10 cellular contexts compared by ENCODE assay signal in the genomic region with DNA sequence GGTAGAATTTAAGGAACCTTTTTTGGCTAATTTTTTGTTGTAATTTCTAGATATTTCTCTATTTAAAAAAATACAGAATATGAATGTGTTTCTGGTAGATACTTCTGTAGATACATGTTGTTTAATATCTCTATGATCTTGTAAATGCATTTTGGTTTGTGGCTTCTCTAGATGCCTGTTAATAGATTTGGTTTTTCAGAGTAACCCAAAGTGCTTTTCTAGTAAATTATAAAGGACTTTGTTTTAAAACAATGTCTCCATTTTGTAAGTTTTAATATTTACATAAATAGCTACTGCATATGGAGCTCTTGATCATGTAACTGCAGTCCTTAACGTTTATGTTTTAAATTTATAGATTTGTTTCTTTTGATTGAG.
"Had no signal": no experiment of that assay in that cellular context is flagged by ENCODE, and none has a peak within 500 bp of the region (broad histone marks: within the 10 kb centered on the region; RNA-seq: fewer than 3 reads in every experiment).

No MANE protein-coding gene starts in this region.

- H3K27me3 Mint-ChIP-seq: stimulated activated naive CD8-positive, alpha-beta T cell treated with anti-CD3 and anti-CD28 coated beads, Interleukin-15, amount 100 ng/mL, for 72 hours had no signal

- H3K27ac Mint-ChIP-seq: stimulated activated naive CD8-positive, alpha-beta T cell treated with anti-CD3 and anti-CD28 coated beads, Interleukin-15, amount 100 ng/mL, for 72 hours had no signal

- DNase-seq: activated CD4-positive, alpha-beta T cell treated with anti-CD3 and anti-CD28 coated beads for 1 hour; activated CD8-positive, alpha-beta memory T cell treated with anti-CD3 and anti-CD28 coated beads for 24 hours; activated effector memory CD4-positive, alpha-beta T cell treated with anti-CD3 and anti-CD28 coated beads, Interleukin-2, amount 50 U/mL, for 16 hours; kidney; left ventricle myocardium superior; mesendoderm; stimulated activated CD4-positive, alpha-beta T cell treated with anti-CD3 and anti-CD28 coated beads, Interleukin-15, amount 100 ng/mL, for 24 hours; stimulated activated CD4-positive, alpha-beta T cell treated with anti-CD3 and anti-CD28 coated beads, Interleukin-4, amount 100 ng/mL, for 24 hours; stimulated activated naive CD8-positive, alpha-beta T cell treated with anti-CD3 and anti-CD28 coated beads, Interleukin-15, amount 100 ng/mL, for 72 hours; T1000 had no signal
